15 cellular contexts compared by ENCODE assay signal in the genomic region with DNA sequence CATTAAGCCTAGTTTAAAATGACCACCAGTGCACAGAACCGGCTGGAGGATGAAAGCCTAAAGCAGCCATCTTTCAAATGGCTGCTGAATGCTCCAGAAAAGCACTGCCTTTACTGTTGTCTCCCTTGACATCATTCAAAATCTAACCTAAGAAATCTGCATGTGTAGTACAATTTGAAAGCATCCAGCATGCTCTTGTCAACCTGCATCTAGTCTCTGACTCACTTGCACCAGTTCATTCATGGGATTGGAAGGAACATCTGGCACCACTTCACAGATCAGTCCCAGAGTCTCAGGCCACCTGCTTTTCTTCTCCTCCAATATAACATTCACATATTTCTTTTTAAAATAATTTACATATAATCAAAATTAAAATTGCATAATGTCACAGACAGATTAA.
DNase-seq lines count a peak whose midpoint lies in the region; ATAC-seq and TF ChIP-seq lines count a peak whose summit lies in the region.
"Had no signal": no experiment of that assay in that cellular context is flagged by ENCODE, and none has a peak within 500 bp of the region (broad histone marks: within the 10 kb centered on the region; RNA-seq: fewer than 3 reads in every experiment).

No MANE protein-coding gene starts in this region.

- H3K4me1 ChIP-seq in foreskin keratinocyte (no peaks in the 10 kb centered on the region), Karpas-422 (ENCODE audit: low read length) (no peaks in the 10 kb centered on the region)

- H3K79me2 ChIP-seq in Karpas-422 (ENCODE audit: low read length): no peaks in the 10 kb centered on the region

- H4K20me1 ChIP-seq in Karpas-422 (ENCODE audit: insufficient read depth, low read depth, low read length): no peaks in the 10 kb centered on the region

- no peak overlapping the region for H3K4me2 ChIP-seq in Karpas-422 (ENCODE audit: low read depth, low read length, poor library complexity, severe bottlenecking)

- DNase-seq in NCI-H82 (lab: John Stamatoyannopoulos, UW): peak; percentile 47
- DNase-seq in NCI-H82 treated with DMSO at 0.1 percent for 48 hours (lab: John Stamatoyannopoulos, UW; ENCODE audit: unreplicated experiment): no peak
- peak; percentile 39 for DNase-seq in NCI-H69 (lab: John Stamatoyannopoulos, UW)
- peak in 1 of 2 donors; percentile 3 for DNase-seq in foreskin keratinocyte
- DNase-seq in NK-92 (lab: John Stamatoyannopoulos, UW; ENCODE audit: unreplicated experiment): no peak
- no peak for DNase-seq in NCI-H345 treated with DMSO at 0.1 percent for 48 hours (lab: John Stamatoyannopoulos, UW; ENCODE audit: unreplicated experiment)
- DNase-seq in Karpas-422: no peak
- DNase-seq: CD8-positive, alpha-beta T cell; COR-L47; DMS153; GM23248; H7 had no signal

- H3K27ac ChIP-seq in foreskin keratinocyte (no peak overlapping the region), Karpas-422 (ENCODE audit: low read length) (no peak overlapping the region)
- H3K27ac ChIP-seq: 22Rv1, GM23248 had no signal

- H2AFZ ChIP-seq in Karpas-422 (ENCODE audit: low read length): no peak overlapping the region
- H2AFZ ChIP-seq: GM23248 had no signal

- no peak for TF ChIP-seq CTCF in foreskin keratinocyte (conservative IDR thresholded peaks at IDR 0.05)

- H3K4me3 ChIP-seq in Karpas-422 (ENCODE audit: low read length): no peak overlapping the region
- H3K4me3 ChIP-seq: GM23248 had no signal

- H3K36me3 ChIP-seq in Karpas-422 (ENCODE audit: insufficient read depth, low read length): no peaks in the 10 kb centered on the region

- no peaks in the 10 kb centered on the region for H3K9me3 ChIP-seq in Karpas-422 (ENCODE audit: low read length)

- peak; percentile 15 for ATAC-seq in foreskin keratinocyte
- no peak for ATAC-seq in HG02884 (IDR thresholded peaks at IDR 0.05; ENCODE audit: unreplicated experiment)
- ATAC-seq: CD8-positive, alpha-beta T cell; HepG2 had no signal

- H3K27me3 ChIP-seq in foreskin keratinocyte (no peaks in the 10 kb centered on the region), Karpas-422 (ENCODE audit: low read length) (no peaks in the 10 kb centered on the region)

- no peaks in the 10 kb centered on the region for H3K9me2 ChIP-seq in Karpas-422 (replicated peaks; ENCODE audit: insufficient read depth, low read length)

- no peak overlapping the region for H3K9ac ChIP-seq in Karpas-422 (ENCODE audit: low read length)
- H3K9ac ChIP-seq: GM23248 had no signal

Comparison
In these comparisons a context has a peak if more than half of its experiments do, and no peak if none do; other contexts are left out.
1. DNase-seq: peak in NCI-H82 (single experiment) and NCI-H69 (single experiment); none in NCI-H82 treated with DMSO at 0.1 percent for 48 hours (single experiment), NK-92 (single experiment), NCI-H345 treated with DMSO at 0.1 percent for 48 hours (single experiment) and Karpas-422 (single experiment).